Comparison of ENCODE assay signal across 1 cellular context in the genomic region with DNA sequence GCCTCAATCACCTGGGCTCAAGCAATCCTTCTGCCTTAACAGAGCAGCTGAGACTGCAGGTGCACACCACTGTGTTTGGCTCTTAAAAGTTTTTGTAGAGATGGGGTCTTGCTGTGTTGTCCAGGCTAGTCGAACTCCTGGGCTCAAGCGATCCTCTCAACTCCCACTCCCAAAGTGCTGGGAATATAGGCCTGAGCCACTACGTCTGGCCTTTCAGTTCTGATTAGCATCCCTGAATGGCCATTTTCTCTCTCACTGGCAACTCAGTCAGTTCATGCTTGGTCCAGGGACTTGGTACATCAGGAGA.
TF ChIP-seq lines count a peak whose summit lies in the region.

No MANE protein-coding gene starts in this region.

TF ChIP-seq in GM23338, 12 proteins besides CTCF, POLR2A, EP300 and RAD21 (continued from another document):
- TF ChIP-seq POLR2AphosphoS5 (IDR thresholded peaks at IDR 0.05; ENCODE audit: low read depth), result no peak
TF ChIP-seq in GM23338: peak in this region for 0.
